17 cellular contexts compared by ENCODE assay signal in genomic region chr3:101571028-101571895, GRCh38. TPM values are rescaled to one million over a fixed set of nuclear protein-coding genes. Genes with fewer than 3 reads are reported as not detected.
A peak's percentile ranks its signal among the peaks of the same experiment; 100 is the strongest.
DNase-seq lines count a peak whose midpoint lies in the region; ATAC-seq, FAIRE-seq and TF ChIP-seq lines count a peak whose summit lies in the region.
"Had no signal": no experiment of that assay in that cellular context is flagged by ENCODE, and none has a peak within 500 bp of the region (broad histone marks: within the 10 kb centered on the region; RNA-seq: fewer than 3 reads in every experiment).

No MANE protein-coding gene starts in this region.

- TF ChIP-seq POLR2A in GM12891 (IDR thresholded peaks at IDR 0.05; ENCODE audit: low read depth, low read length), result no peak

- peaks cover 74% of the 10 kb centered on the region for H3K4me1 Mint-ChIP-seq in CD4-positive, alpha-beta T cell (ENCODE audit: low read depth)

- POLR2A ChIA-PET in A673 (lab: Charles Lee; ENCODE audit: low non-redundant PET), result no interaction called here
- POLR2A ChIA-PET in CD4-positive, alpha-beta T cell (lab: Charles Lee), result interaction anchor here (0.6 to 2.4 kb wide), 6 partner anchors 9 to 58 kb away, joined by 3 to 15 read pairs (median 4); partner anchors contain the start of genes SENP7 and TRMT10C

- CTCF ChIA-PET in A673 (lab: Charles Lee), result interaction anchor here (0.7 kb wide), 1 partner anchor 1622 kb away, joined by 3 read pairs; no protein-coding TSS in a partner anchor
- CTCF ChIA-PET in CD4-positive, alpha-beta T cell (lab: Charles Lee), result no interaction called here

- H3K4me3 Mint-ChIP-seq in CD4-positive, alpha-beta T cell, result peak overlapping the region; percentile 18

- DNase-seq in A673 (ENCODE audit: low spot score), result peak; percentile 14
- DNase-seq in CD4-positive, alpha-beta T cell, result no peak
- peak; percentile 22 for DNase-seq in NCI-H226
- DNase-seq in activated naive CD4-positive, alpha-beta T cell treated with anti-CD3 and anti-CD28 coated beads, Interleukin-2, amount 50 U/mL, for 72 hours (ENCODE audit: low spot score in 2 of 2), result no peak
- DNase-seq in C1 segment of cervical spinal cord (lab: John Stamatoyannopoulos, UW), result no peak
- DNase-seq in GM12891 (ENCODE audit: insufficient read length, low spot score), result no peak
- no peak for DNase-seq in NCI-H2029 (lab: John Stamatoyannopoulos, UW)
- DNase-seq: BE2C, dermis blood vessel endothelial cell, foreskin melanocyte, left cardiac atrium, NCI-H187 treated with DMSO at 0.1 percent for 48 hours, RPMI8226 had no signal

- no peaks in the 10 kb centered on the region for H3K9me3 ChIP-seq in A673 (ENCODE audit: low read depth, low read length, poor library complexity, severe bottlenecking)
- no peaks in the 10 kb centered on the region for H3K9me3 ChIP-seq in CD4-positive, alpha-beta T cell (ENCODE audit: control insufficient read depth, low read length)
- H3K9me3 ChIP-seq: BE2C, breast epithelium, neutrophil, tibial nerve had no signal

- peaks cover 16% of the 10 kb centered on the region for H3K4me1 ChIP-seq in A673 (ENCODE audit: insufficient read depth, low read length, poor library complexity, severe bottlenecking)
- H3K4me1 ChIP-seq: BE2C had no signal

- H3K27me3 ChIP-seq in A673 (replicated peaks; ENCODE audit: insufficient read depth, low read depth, low read length, poor library complexity), result no peaks in the 10 kb centered on the region
- H3K27me3 ChIP-seq in CD4-positive, alpha-beta T cell (ENCODE audit: control insufficient read depth, insufficient read depth, low read length), result no peaks in the 10 kb centered on the region
- H3K27me3 ChIP-seq: BE2C, breast epithelium, tibial nerve had no signal

- no TSS peak for BruUV-seq in A673 (replicated peaks; lab: Mats Ljungman, UMichigan)

- intact Hi-C loops in A673 (cut with micrococcal nuclease; ENCODE audit: unreplicated experiment), result loop anchor here (5.0 kb wide), 1 partner anchor 106 kb away; the partner anchor contains the start of gene ZBTB11
- intact Hi-C loops in CD4-positive, alpha-beta T cell (cut with DNase I, micrococcal nuclease), result loop anchor here (5.0 to 10.0 kb wide), 6 partner anchors 66 to 866 kb away; partner anchors contain the start of genes NXPE3 (in 1 of the 2) and TFG (in 1 of the 2)

- ATAC-seq in CD4-positive, alpha-beta T cell (ENCODE audit: poor library complexity), result no peak
- no peak for ATAC-seq in activated naive CD4-positive, alpha-beta T cell treated with anti-CD3 and anti-CD28 coated beads, Interleukin-2, amount 50 U/mL, for 72 hours
- no peak for ATAC-seq in HG02759 (IDR thresholded peaks at IDR 0.05; ENCODE audit: unreplicated experiment)
- ATAC-seq: left cardiac atrium had no signal

- H3K27ac ChIP-seq in A673 (ENCODE audit: low read depth, low read length, poor library complexity, severe bottlenecking), result no peak overlapping the region
- no peak overlapping the region for H3K27ac ChIP-seq in CD4-positive, alpha-beta T cell (ENCODE audit: low read depth, low read length)
- H3K27ac ChIP-seq: breast epithelium, neutrophil, tibial nerve had no signal

- H3K4me3 ChIP-seq in A673 (ENCODE audit: low read depth, low read length, poor library complexity, severe bottlenecking), result no peak overlapping the region
- H3K4me3 ChIP-seq: breast epithelium, tibial nerve had no signal

- peaks cover 2% of the 10 kb centered on the region for H3K36me3 ChIP-seq in A673 (ENCODE audit: insufficient read depth, low read length, poor library complexity, severe bottlenecking)
- H3K36me3 ChIP-seq: breast epithelium had no signal

- H3K27ac Mint-ChIP-seq in CD4-positive, alpha-beta T cell, result peak overlapping the region; percentile 96
- peak overlapping the region; percentile 52 to 72 for H3K27ac Mint-ChIP-seq in activated naive CD4-positive, alpha-beta T cell treated with anti-CD3 and anti-CD28 coated beads, Interleukin-2, amount 50 U/mL, for 72 hours

- FAIRE-seq in GM12891 (lab: Jason Lieb, UNC), result no peak

- H3K27me3 Mint-ChIP-seq in CD4-positive, alpha-beta T cell, result no peaks in the 10 kb centered on the region

- peaks cover 41% of the 10 kb centered on the region for H3K36me3 Mint-ChIP-seq in CD4-positive, alpha-beta T cell (ENCODE audit: low read depth)
- peaks cover 27 to 33% of the 10 kb centered on the region in 2 donors for H3K36me3 Mint-ChIP-seq in activated naive CD4-positive, alpha-beta T cell treated with anti-CD3 and anti-CD28 coated beads, Interleukin-2, amount 50 U/mL, for 72 hours

- H3K9me3 Mint-ChIP-seq in CD4-positive, alpha-beta T cell, result no peaks in the 10 kb centered on the region
- H3K9me3 Mint-ChIP-seq in activated naive CD4-positive, alpha-beta T cell treated with anti-CD3 and anti-CD28 coated beads, Interleukin-2, amount 50 U/mL, for 72 hours, result no peaks in the 10 kb centered on the region

- no peak for TF ChIP-seq CTCF in A673 (conservative IDR thresholded peaks at IDR 0.05; ENCODE audit: low read depth, low read length)
- no peak for TF ChIP-seq CTCF in CD4-positive, alpha-beta T cell (IDR thresholded peaks at IDR 0.05)

TF ChIP-seq in GM12891, 5 proteins besides CTCF, POLR2A, EP300 and RAD21:
- TF ChIP-seq POU2F2 (IDR thresholded peaks at IDR 0.05; ENCODE audit: low read depth, low read length) (no peak), PAX5 (IDR thresholded peaks at IDR 0.05; ENCODE audit: insufficient read depth, low read length, severe bottlenecking) (no peak), POLR2AphosphoS5 (IDR thresholded peaks at IDR 0.05; ENCODE audit: low read depth, low read length) (no peak; the same call in 1 of the 2 replicates), SPI1 (IDR thresholded peaks at IDR 0.05; ENCODE audit: low read depth, low read length) (no peak), TAF1 (IDR thresholded peaks at IDR 0.05; ENCODE audit: low read depth, low read length) (no peak)

RNA-seq across cellular contexts. Expression of gene PCNP, which starts 2.7 kb away (rescaled TPM):
- 194 and 201 TPM in 2 replicates for total RNA-seq in A673 (2021)
- 100 to 1,000 TPM; 177 to 181 TPM for total RNA-seq in CD4-positive, alpha-beta T cell
- 100 to 1,000 TPM; 199 to 209 TPM for total RNA-seq in activated naive CD4-positive, alpha-beta T cell treated with anti-CD3 and anti-CD28 coated beads, Interleukin-2, amount 50 U/mL, for 72 hours
- 61.4 TPM for polyA plus RNA-seq in GM12891 (2012; ENCODE audit: low read depth, missing spikeins)

RNA-seq across cellular contexts. Expression of gene TRMT10C, which starts 9.6 kb away (rescaled TPM):
- 36.7 and 41.9 TPM in 2 replicates for total RNA-seq in A673 (2021)
- 10 to 100 TPM; 49.4 to 51.2 TPM for total RNA-seq in CD4-positive, alpha-beta T cell
- 10 to 100 TPM; 32.9 to 44.1 TPM for total RNA-seq in activated naive CD4-positive, alpha-beta T cell treated with anti-CD3 and anti-CD28 coated beads, Interleukin-2, amount 50 U/mL, for 72 hours
- polyA plus RNA-seq in GM12891 (2012; ENCODE audit: low read depth, missing spikeins), result 28.6 TPM

RNA-seq across cellular contexts. Expression of gene SENP7, which starts 58.2 kb away (rescaled TPM):
- total RNA-seq in A673 (2021), result 10.2 and 14.2 TPM in 2 replicates
- 10 to 100 TPM; 37.5 to 39.3 TPM for total RNA-seq in CD4-positive, alpha-beta T cell
- 10 to 100 TPM; 18.9 to 34.4 TPM for total RNA-seq in activated naive CD4-positive, alpha-beta T cell treated with anti-CD3 and anti-CD28 coated beads, Interleukin-2, amount 50 U/mL, for 72 hours
- polyA plus RNA-seq in GM12891 (2012; ENCODE audit: low read depth, missing spikeins), result 4.3 TPM

Comparison
In these comparisons a context has a peak if more than half of its experiments do, and no peak if none do; other contexts are left out.
1. DNase-seq: peak in A673 (single experiment) and NCI-H226 (single experiment); none in CD4-positive, alpha-beta T cell (0 of 10), activated naive CD4-positive, alpha-beta T cell treated with anti-CD3 and anti-CD28 coated beads, Interleukin-2, amount 50 U/mL, for 72 hours (0 of 2), C1 segment of cervical spinal cord (0 of 14), GM12891 (single experiment) and NCI-H2029 (single experiment).